ENCODE assay signal across 17 cellular contexts in genomic region chr11:44716256-44716655, GRCh38. TPM values are rescaled to one million over a fixed set of nuclear protein-coding genes. Genes with fewer than 3 reads are reported as not detected.
DNase-seq lines count a peak whose midpoint lies in the region; ATAC-seq, FAIRE-seq and TF ChIP-seq lines count a peak whose summit lies in the region.
"Had no signal": no experiment of that assay in that cellular context is flagged by ENCODE, and none has a peak within 500 bp of the region (broad histone marks: within the 10 kb centered on the region; RNA-seq: fewer than 3 reads in every experiment).

No MANE protein-coding gene starts in this region.

- 38 to 56% (median 46%) methylated on average over 6 of the region's 6 CpGs for WGBS in adrenal gland, 4 donors
- WGBS in HepG2 (ENCODE audit: low lambda C conversion rate), result 0% methylated on average over 6 of the region's 6 CpGs

- no peaks in the 10 kb centered on the region for H3K36me3 ChIP-seq in adrenal gland (replicated peaks in 1 of 2)
- H3K36me3 ChIP-seq in HepG2 (replicated peaks in 1 of 2; ENCODE audit: control insufficient read depth in 1 of 2, insufficient read depth in 2 of 2, low read length in 2 of 2), result no peaks in the 10 kb centered on the region
- H3K36me3 ChIP-seq: BLaER1, HAP-1 had no signal

- no TSS peak for BruUV-seq in HepG2 (replicated peaks; lab: Mats Ljungman, UMichigan)

- H2AFZ ChIP-seq in HepG2 (ENCODE audit: low read length), result no peak overlapping the region

- intact Hi-C loops in adrenal gland (cut with DNase I) (loop anchor here in 1 of 2 donors (5.0 kb wide), 1 partner anchor 89 kb away; no protein-coding TSS in a partner anchor), HepG2 (cut with micrococcal nuclease; ENCODE audit: unreplicated experiment) (no loop called here), sciatic nerve (cut with DNase I) (no loop called here)

- FAIRE-seq in HepG2 (lab: Jason Lieb, UNC), result peak; percentile 23
- FAIRE-seq: A549, H1, HTR-8/SVneo, K562 had no signal

- H3K9me3 ChIP-seq in adrenal gland (replicated peaks in 1 of 3), result no peaks in the 10 kb centered on the region
- H3K9me3 ChIP-seq in HepG2 (ENCODE audit: low read length), result no peaks in the 10 kb centered on the region
- H3K9me3 ChIP-seq: A549, BLaER1, HAP-1 had no signal

- H3K79me2 ChIP-seq in HepG2 (ENCODE audit: insufficient read depth, low read length), result no peaks in the 10 kb centered on the region

- TF ChIP-seq CTCF in adrenal gland (IDR thresholded peaks at IDR 0.05) (no peak), HepG2 (CRISPR knock-in tag; IDR thresholded peaks at IDR 0.05) (no peak)

- no peak overlapping the region for H3K4me2 ChIP-seq in HepG2 (ENCODE audit: low read depth, low read length)
- H3K4me2 ChIP-seq: A549, BLaER1 had no signal

- DNase-seq in NCI-H82 (lab: John Stamatoyannopoulos, UW), result peak; percentile 79
- DNase-seq in adrenal gland, result peak in 6 of 7 donors; percentile 54 to 72 (median 63)
- DNase-seq in HepG2 (ENCODE audit: low spot score), result no peak
- DNase-seq in sciatic nerve (ENCODE audit: low spot score), result no peak
- no peak for DNase-seq in DMS79 (lab: John Stamatoyannopoulos, UW)
- DNase-seq in AML-193 (lab: John Stamatoyannopoulos, UW), result no peak
- DNase-seq: CD8-positive, alpha-beta memory T cell; DMS53; HFFc6 had no signal

- H3K4me3 ChIP-seq in adrenal gland (no peak overlapping the region), HepG2 (replicated peaks in 1 of 3; ENCODE audit: insufficient read depth in 1 of 3, low read depth in 2 of 3, low read length in 3 of 3) (no peak overlapping the region)
- H3K4me3 ChIP-seq: A549, BLaER1, HAP-1, K562 had no signal

- POLR2A ChIA-PET in HepG2 (lab: Yijun Ruan, JAX), result no interaction called here

- H3K9ac ChIP-seq in HepG2 (ENCODE audit: insufficient read depth, low read depth, low read length), result no peak overlapping the region
- H3K9ac ChIP-seq: BLaER1 had no signal

- in situ Hi-C loops in HepG2 (cut with HindIII; ENCODE audit: extremely low pct_ligation_motif_present, low pct_unique_long_range_greater_than_20kb), result no loop called here

- no peak for TF ChIP-seq RAD21 in HepG2 (CRISPR knock-in tag; IDR thresholded peaks at IDR 0.05)

- H4K20me1 ChIP-seq in HepG2 (ENCODE audit: insufficient read depth, low read length), result no peaks in the 10 kb centered on the region
- H4K20me1 ChIP-seq: BLaER1 had no signal

- H3K27ac ChIP-seq in adrenal gland (peak overlapping the region in 3 of 5 donors; percentile 50 to 67 (median 65)), HepG2 (ENCODE audit: extremely low read length, insufficient read depth, low read length) (no peak overlapping the region)
- H3K27ac ChIP-seq: A549, BLaER1 had no signal

- ATAC-seq in HepG2 (peak; percentile 78), sciatic nerve (peak; percentile 65), HG03378 (IDR thresholded peaks at IDR 0.05; ENCODE audit: unreplicated experiment) (no peak), HG02798 (IDR thresholded peaks at IDR 0.05; ENCODE audit: poor library complexity, unreplicated experiment) (no peak)
- ATAC-seq: A549, K562 had no signal

- H3K27me3 ChIP-seq in adrenal gland (no peaks in the 10 kb centered on the region), HepG2 (ENCODE audit: control insufficient read depth in 1 of 2, insufficient read depth in 2 of 2, low read length in 2 of 2) (peaks cover 0 to 2% of the 10 kb centered on the region in 2 experiments; a peak in 2 of 5 replicates)
- H3K27me3 ChIP-seq: BLaER1 had no signal

- CTCF ChIA-PET in HepG2 (lab: Yijun Ruan, JAX; ENCODE audit: low intra/inter-chr PET ratio, low total read pairs), result no interaction called here

- H3K4me1 ChIP-seq in adrenal gland (replicated peaks in 1 of 2), result peaks cover 10 to 12% of the 10 kb centered on the region in 2 donors
- H3K4me1 ChIP-seq in HepG2 (ENCODE audit: insufficient read depth, low read length), result peaks cover 16% of the 10 kb centered on the region
- H3K4me1 ChIP-seq: A549, HAP-1 had no signal

- no peak for TF ChIP-seq EP300 in HepG2 (IDR thresholded peaks at IDR 0.05; ENCODE audit: low read depth in 2 of 2, low read length in 2 of 2)
- TF ChIP-seq EP300 in HepG2 (CRISPR knock-in tag; IDR thresholded peaks at IDR 0.05; ENCODE audit: borderline replicate concordance), result no peak

- TF ChIP-seq POLR2A in adrenal gland (IDR thresholded peaks at IDR 0.05), result no peak
- TF ChIP-seq POLR2A in HepG2 (IDR thresholded peaks at IDR 0.05; ENCODE audit: insufficient read depth in 1 of 2, low read depth in 2 of 2, low read length in 2 of 2), result no peak

TF ChIP-seq in HepG2, 621 proteins besides CTCF, POLR2A, EP300 and RAD21 (continues in another document):
- TF ChIP-seq NR2F6 (IDR thresholded peaks at IDR 0.05), result peak; percentile 54; the same call in 1 of the 2 replicates
- no peak for TF ChIP-seq NR2F6 (CRISPR knock-in tag; IDR thresholded peaks at IDR 0.05)
- no peak for TF ChIP-seq PRDM4 (CRISPR knock-in tag; IDR thresholded peaks at IDR 0.05; ENCODE audit: borderline replicate concordance)
- no peak for TF ChIP-seq RFXANK (CRISPR knock-in tag; IDR thresholded peaks at IDR 0.05)
- no peak for TF ChIP-seq GPN1 (CRISPR knock-in tag; IDR thresholded peaks at IDR 0.05; ENCODE audit: borderline replicate concordance)
- no peak for TF ChIP-seq SUZ12 (IDR thresholded peaks at IDR 0.05; ENCODE audit: low read depth, low read length)
- TF ChIP-seq NR2F1 (CRISPR knock-in tag; IDR thresholded peaks at IDR 0.05), result peak in 1 of 2 experiments; percentile 34; a peak in 2 of 4 replicates
- peak; percentile 84 for TF ChIP-seq GFI1 (CRISPR knock-in tag; IDR thresholded peaks at IDR 0.05; ENCODE audit: borderline replicate concordance)
- no peak for TF ChIP-seq ZNF607 (CRISPR knock-in tag; IDR thresholded peaks at IDR 0.05; ENCODE audit: borderline replicate concordance)
- peak; percentile 68 for TF ChIP-seq CEBPG (CRISPR knock-in tag; IDR thresholded peaks at IDR 0.05)
- no peak for TF ChIP-seq ZNF260 (CRISPR knock-in tag; IDR thresholded peaks at IDR 0.05; ENCODE audit: borderline replicate concordance, low read depth)
- TF ChIP-seq KAT2B (IDR thresholded peaks at IDR 0.05; ENCODE audit: borderline replicate concordance, low read depth, low read length), result no peak
- TF ChIP-seq TIGD3 (CRISPR knock-in tag; IDR thresholded peaks at IDR 0.05; ENCODE audit: borderline replicate concordance), result no peak
- TF ChIP-seq ZNF781 (CRISPR knock-in tag; IDR thresholded peaks at IDR 0.05; ENCODE audit: borderline replicate concordance, not compliant biosample characterization), result no peak
- no peak for TF ChIP-seq FLYWCH1 (CRISPR knock-in tag; IDR thresholded peaks at IDR 0.05)

RNA-seq across cellular contexts. Expression of gene TSPAN18, which starts 10.5 kb away (rescaled TPM):
- total RNA-seq in adrenal gland, result 100 to 1,000 TPM in 4 of 8 donors, 10 to 100 TPM in 4; 37.4 to 168 (median 78.8) TPM
- polyA plus RNA-seq in adrenal gland, result 100 to 1,000 TPM in 1 of 3 donors, 10 to 100 TPM in 2; 24.5 to 130 (median 33.3) TPM
- total RNA-seq in HepG2 (2016; rRNA removed; fragmentation: Illumina TruSeq; extraction: Trizol), result not detected in 2 replicates
- not detected in 2 replicates for total RNA-seq in HepG2 (2016; cell fraction: cytosol; rRNA removed; fragmentation: Illumina TruSeq; extraction: Trizol; ENCODE audit: low read depth)
- total RNA-seq in HepG2 (2016; cell fraction: insoluble cytoplasmic fraction; rRNA removed; fragmentation: Illumina TruSeq; extraction: Trizol), result not detected in 2 replicates
- total RNA-seq in HepG2 (2016; cell fraction: membrane; rRNA removed; fragmentation: Illumina TruSeq; extraction: Trizol), result not detected in 2 replicates
- not detected in 2 replicates for total RNA-seq in HepG2 (2016; cell fraction: nucleus; rRNA removed; fragmentation: Illumina TruSeq; extraction: Trizol)
- polyA plus RNA-seq in HepG2 (2011; rRNA removed), result not detected in 2 replicates
- not detected in 2 replicates for polyA plus RNA-seq in HepG2 (2011; cell fraction: cytosol; rRNA removed)
- polyA plus RNA-seq in HepG2 (2011; cell fraction: nucleus; rRNA removed), result not detected in 2 replicates
- not detected in 2 replicates for polyA plus RNA-seq in HepG2 (2012)
- not detected in 2 replicates for polyA plus RNA-seq in HepG2 (2016; cell fraction: cytosol; fragmentation: Illumina TruSeq; extraction: Trizol; ENCODE audit: low read depth)
- not detected in 2 replicates for polyA plus RNA-seq in HepG2 (2016; cell fraction: insoluble cytoplasmic fraction; fragmentation: Illumina TruSeq; extraction: Trizol; ENCODE audit: low read depth)
- polyA plus RNA-seq in HepG2 (2016; cell fraction: membrane; fragmentation: Illumina TruSeq; extraction: Trizol; ENCODE audit: low read depth), result not detected in 2 replicates
- not detected in 2 replicates for polyA plus RNA-seq in HepG2 (2016; cell fraction: nucleus; fragmentation: Illumina TruSeq; extraction: Trizol; ENCODE audit: insufficient read depth, low read depth)
- not detected in 2 replicates for polyA minus RNA-seq in HepG2 (2011; rRNA and poly(A)+ RNA removed; ENCODE audit: low replicate concordance)
- polyA minus RNA-seq in HepG2 (2011; cell fraction: cytosol; rRNA and poly(A)+ RNA removed), result not detected in 2 replicates
- not detected in 2 replicates for polyA minus RNA-seq in HepG2 (2011; cell fraction: nucleus; rRNA and poly(A)+ RNA removed)
- 45.5 TPM for total RNA-seq in sciatic nerve

Comparison
In these comparisons a context has a peak if more than half of its experiments do, and no peak if none do; other contexts are left out.
1. DNase-seq: peak in NCI-H82 (single experiment) and adrenal gland (6 of 7); none in HepG2 (single experiment), sciatic nerve (single experiment), DMS79 (single experiment) and AML-193 (0 of 2).
2. ATAC-seq: peak in HepG2 (single experiment) and sciatic nerve (single experiment); none in HG03378 (single experiment) and HG02798 (single experiment).
3. RNA of gene TSPAN18, which starts 10.5 kb away (total RNA-seq): 37.4 to 168 TPM in adrenal gland and 45.5 TPM in sciatic nerve (single experiment); not detected in HepG2; every median in the first group is over 10 times any median in the second.